In genomic region chr5:154107010-154107409, GRCh38 we compare ENCODE assay signal across 1 cellular context.
TF ChIP-seq lines count a peak whose summit lies in the region.

No MANE protein-coding gene starts in this region.

TF ChIP-seq in HepG2, 621 proteins besides CTCF, POLR2A, EP300 and RAD21:
- peak; percentile 93 for TF ChIP-seq MNT (IDR thresholded peaks at IDR 0.05)
- TF ChIP-seq SP5 (CRISPR knock-in tag; IDR thresholded peaks at IDR 0.05; ENCODE audit: borderline replicate concordance, low read depth), result no peak
